Comparison of ENCODE assay signal across 8 cellular contexts in the genomic region with DNA sequence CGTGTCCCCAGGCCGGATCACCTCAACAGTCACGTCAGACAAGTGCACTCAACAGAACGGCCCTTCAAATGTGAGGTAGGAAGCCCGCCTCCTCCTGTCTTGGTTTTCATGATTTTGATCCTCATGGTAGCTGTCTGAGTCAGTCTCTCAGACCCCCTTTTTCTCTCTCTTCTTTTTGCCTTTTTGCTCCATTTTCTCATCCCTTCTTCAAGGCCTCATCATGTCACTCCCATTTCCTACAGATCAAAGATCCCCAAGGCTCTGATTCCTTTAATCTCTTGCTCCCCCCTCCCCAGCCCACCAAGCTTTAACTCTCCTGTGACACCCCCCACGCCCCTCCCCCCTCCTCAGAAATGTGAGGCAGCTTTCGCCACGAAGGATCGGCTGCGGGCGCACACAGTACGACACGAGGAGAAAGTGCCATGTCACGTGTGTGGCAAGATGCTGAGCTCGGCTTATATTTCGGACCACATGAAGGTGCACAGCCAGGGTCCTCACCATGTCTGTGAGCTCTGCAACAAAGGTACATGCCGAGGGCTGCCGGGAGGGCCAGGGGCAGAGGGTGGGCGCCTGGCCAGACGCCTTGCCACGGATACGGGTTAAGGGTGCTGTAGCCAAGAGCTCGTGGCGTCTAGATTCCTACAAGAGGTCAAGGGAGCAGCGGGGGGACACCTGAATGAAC. TPM values are rescaled to one million over a fixed set of nuclear protein-coding genes. Genes with fewer than 3 reads are reported as not detected.
A peak's percentile ranks its signal among the peaks of the same experiment; 100 is the strongest.
DNase-seq lines count a peak whose midpoint lies in the region; ATAC-seq and TF ChIP-seq lines count a peak whose summit lies in the region.

No MANE protein-coding gene starts in this region.

- H3K36me3 Mint-ChIP-seq in activated CD8-positive, alpha-beta T cell treated with anti-CD3 and anti-CD28 coated beads, Interleukin-2, amount 10 ng/mL, durations not matched to agents 7 days and 5 days (ENCODE audit: low read depth): peaks cover 55% of the 10 kb centered on the region
- no peaks in the 10 kb centered on the region for H3K36me3 Mint-ChIP-seq in glutamatergic neuron (ENCODE audit: unreplicated experiment)

- peak overlapping the region; percentile 96 for H3K4me3 Mint-ChIP-seq in activated CD8-positive, alpha-beta T cell treated with anti-CD3 and anti-CD28 coated beads, Interleukin-2, amount 10 ng/mL, durations not matched to agents 7 days and 5 days
- peak overlapping the region; percentile 94 for H3K4me3 Mint-ChIP-seq in glutamatergic neuron (ENCODE audit: unreplicated experiment)

- H3K4me1 ChIP-seq in smooth muscle cell (ENCODE audit: low read depth): peaks cover 41% of the 10 kb centered on the region

- TF ChIP-seq POLR2A in GM18505 (IDR thresholded peaks at IDR 0.05; ENCODE audit: borderline replicate concordance, extremely low read depth, insufficient read depth, insufficient read length): no peak

- peak overlapping the region; percentile 84 for H3K4me2 ChIP-seq in smooth muscle cell

- POLR2A ChIA-PET in activated CD8-positive, alpha-beta T cell treated with anti-CD3 and anti-CD28 coated beads, Interleukin-2, amount 10 ng/mL, durations not matched to agents 7 days and 5 days (lab: Charles Lee): interaction anchor here (0.9 to 4.8 kb wide), 13 partner anchors 8 to 208 kb away, joined by 3 to 57 read pairs (median 9); partner anchors contain the start of genes CDIPT, KIF22, MVP and PAGR1

- H3K79me2 ChIP-seq in smooth muscle cell (ENCODE audit: low read depth): peaks cover 29% of the 10 kb centered on the region

- no peaks in the 10 kb centered on the region for H3K27me3 ChIP-seq in smooth muscle cell (ENCODE audit: low read depth)

- peak overlapping the region; percentile 95 for H3K27ac ChIP-seq in smooth muscle cell (ENCODE audit: low read depth)

- CTCF ChIA-PET in activated CD8-positive, alpha-beta T cell treated with anti-CD3 and anti-CD28 coated beads, Interleukin-2, amount 10 ng/mL, durations not matched to agents 7 days and 5 days (lab: Charles Lee): interaction anchor here (0.8 to 4.4 kb wide), 17 partner anchors 8 to 223 kb away, joined by 3 to 70 read pairs (median 5); partner anchors contain the start of genes KIF22, MVP, PAGR1 and TAOK2

- peak; percentile 12 for ATAC-seq in activated CD8-positive, alpha-beta T cell treated with anti-CD3 and anti-CD28 coated beads, Interleukin-2, amount 10 ng/mL, durations not matched to agents 7 days and 5 days
- ATAC-seq in GM18505 (IDR thresholded peaks at IDR 0.05; ENCODE audit: unreplicated experiment) (no peak), GM21447 (IDR thresholded peaks at IDR 0.05; ENCODE audit: unreplicated experiment) (no peak)

- H3K27ac Mint-ChIP-seq in activated CD8-positive, alpha-beta T cell treated with anti-CD3 and anti-CD28 coated beads, Interleukin-2, amount 10 ng/mL, durations not matched to agents 7 days and 5 days: peak overlapping the region; percentile 98
- H3K27ac Mint-ChIP-seq in glutamatergic neuron (ENCODE audit: unreplicated experiment): peak overlapping the region; percentile 76

- peaks cover 35% of the 10 kb centered on the region for H3F3A ChIP-seq in smooth muscle cell (ENCODE audit: low read depth)

- peak overlapping the region; percentile 63 for H3K9ac ChIP-seq in smooth muscle cell (ENCODE audit: low read depth)

- peaks cover 28% of the 10 kb centered on the region for H4K20me1 ChIP-seq in smooth muscle cell (ENCODE audit: low read depth)

- peaks cover 62% of the 10 kb centered on the region for H3K4me1 Mint-ChIP-seq in activated CD8-positive, alpha-beta T cell treated with anti-CD3 and anti-CD28 coated beads, Interleukin-2, amount 10 ng/mL, durations not matched to agents 7 days and 5 days (ENCODE audit: low read depth)
- H3K4me1 Mint-ChIP-seq in glutamatergic neuron (ENCODE audit: low read depth, unreplicated experiment): peaks cover 19% of the 10 kb centered on the region

- H3K9me3 ChIP-seq in smooth muscle cell (replicated peaks; ENCODE audit: low read depth): no peaks in the 10 kb centered on the region

- H3K27me3 Mint-ChIP-seq in activated CD8-positive, alpha-beta T cell treated with anti-CD3 and anti-CD28 coated beads, Interleukin-2, amount 10 ng/mL, durations not matched to agents 7 days and 5 days (ENCODE audit: low read depth): peaks cover 8% of the 10 kb centered on the region
- peaks cover 21% of the 10 kb centered on the region for H3K27me3 Mint-ChIP-seq in glutamatergic neuron (ENCODE audit: unreplicated experiment)

- H3K4me3 ChIP-seq in smooth muscle cell: peak overlapping the region; percentile 47

- DNase-seq in NCI-H2107 treated with DMSO at 0.1 percent for 48 hours (lab: John Stamatoyannopoulos, UW; ENCODE audit: unreplicated experiment) (peak; percentile 27), NCI-H2107 (lab: John Stamatoyannopoulos, UW) (no peak), glutamatergic neuron (no peak), smooth muscle cell (lab: John Stamatoyannopoulos, UW; ENCODE audit: unreplicated experiment) (no peak), NCI-H187 (lab: John Stamatoyannopoulos, UW) (no peak)
- DNase-seq in activated CD8-positive, alpha-beta T cell treated with anti-CD3 and anti-CD28 coated beads, Interleukin-2, amount 10 ng/mL, durations not matched to agents 7 days and 5 days: peak; percentile 60

- H3K36me3 ChIP-seq in smooth muscle cell (ENCODE audit: low read depth): no peaks in the 10 kb centered on the region

- TF ChIP-seq CTCF in glutamatergic neuron (IDR thresholded peaks at IDR 0.05; ENCODE audit: partially characterized antibody, unreplicated experiment): no peak
- no peak for TF ChIP-seq CTCF in smooth muscle cell (IDR thresholded peaks at IDR 0.05; ENCODE audit: borderline replicate concordance, insufficient read depth, poor library complexity, severe bottlenecking)

- no peak overlapping the region for H2AFZ ChIP-seq in smooth muscle cell (ENCODE audit: low read depth)

- H3K9me3 Mint-ChIP-seq in activated CD8-positive, alpha-beta T cell treated with anti-CD3 and anti-CD28 coated beads, Interleukin-2, amount 10 ng/mL, durations not matched to agents 7 days and 5 days (ENCODE audit: insufficient read depth): no peaks in the 10 kb centered on the region
- peaks cover 15% of the 10 kb centered on the region for H3K9me3 Mint-ChIP-seq in glutamatergic neuron (ENCODE audit: unreplicated experiment)

- WGBS in smooth muscle cell (ENCODE audit: low lambda C conversion rate): 49% methylated on average over 22 of the region's 25 CpGs

RNA-seq across cellular contexts. Expression of gene MAZ, which starts 2.0 kb away (rescaled TPM):
- total RNA-seq in activated CD8-positive, alpha-beta T cell treated with anti-CD3 and anti-CD28 coated beads, Interleukin-2, amount 10 ng/mL, durations not matched to agents 7 days and 5 days: 100 to 1,000 TPM; 455 to 494 TPM
- 369 TPM for total RNA-seq in glutamatergic neuron (ENCODE audit: unreplicated experiment)
- 77.2 and 104 TPM in 2 replicates for total RNA-seq in smooth muscle cell
- 215 and 229 TPM in 2 replicates for polyA plus RNA-seq in smooth muscle cell

RNA-seq across cellular contexts. Expression of gene PRRT2, which starts 3.6 kb away (rescaled TPM):
- total RNA-seq in activated CD8-positive, alpha-beta T cell treated with anti-CD3 and anti-CD28 coated beads, Interleukin-2, amount 10 ng/mL, durations not matched to agents 7 days and 5 days: under 1 TPM; 0.16 to 0.83 TPM
- total RNA-seq in glutamatergic neuron (ENCODE audit: unreplicated experiment) (91.0 TPM), smooth muscle cell (12.2 and 25.9 TPM in 2 replicates)
- 12.2 and 20.1 TPM in 2 replicates for polyA plus RNA-seq in smooth muscle cell

RNA-seq across cellular contexts. Expression of gene PAGR1, which starts 7.6 kb away (rescaled TPM):
- 10 to 100 TPM; 39.1 TPM for total RNA-seq in activated CD8-positive, alpha-beta T cell treated with anti-CD3 and anti-CD28 coated beads, Interleukin-2, amount 10 ng/mL, durations not matched to agents 7 days and 5 days
- total RNA-seq in glutamatergic neuron (ENCODE audit: unreplicated experiment) (110 TPM), smooth muscle cell (15.6 and 21.1 TPM in 2 replicates)
- 34.5 and 44.8 TPM in 2 replicates for polyA plus RNA-seq in smooth muscle cell

RNA-seq across cellular contexts. Expression of gene MVP, which starts 11.9 kb away (rescaled TPM):
- 100 to 1,000 TPM; 122 to 125 TPM for total RNA-seq in activated CD8-positive, alpha-beta T cell treated with anti-CD3 and anti-CD28 coated beads, Interleukin-2, amount 10 ng/mL, durations not matched to agents 7 days and 5 days
- total RNA-seq in glutamatergic neuron (ENCODE audit: unreplicated experiment) (82.7 TPM), smooth muscle cell (47.5 and 57.4 TPM in 2 replicates)
- polyA plus RNA-seq in smooth muscle cell: 110 and 123 TPM in 2 replicates

RNA-seq across cellular contexts. Expression of gene KIF22, which starts 17.8 kb away (rescaled TPM):
- total RNA-seq in activated CD8-positive, alpha-beta T cell treated with anti-CD3 and anti-CD28 coated beads, Interleukin-2, amount 10 ng/mL, durations not matched to agents 7 days and 5 days: 100 to 1,000 TPM; 229 to 233 TPM
- 31.9 TPM for total RNA-seq in glutamatergic neuron (ENCODE audit: unreplicated experiment)
- 16.0 and 19.8 TPM in 2 replicates for total RNA-seq in smooth muscle cell
- polyA plus RNA-seq in smooth muscle cell: 33.5 and 35.7 TPM in 2 replicates

Comparison
In these comparisons a context has a peak if more than half of its experiments do, and no peak if none do; other contexts are left out.
1. DNase-seq: peak in NCI-H2107 treated with DMSO at 0.1 percent for 48 hours (single experiment) and activated CD8-positive, alpha-beta T cell treated with anti-CD3 and anti-CD28 coated beads, Interleukin-2, amount 10 ng/mL, durations not matched to agents 7 days and 5 days (single experiment); none in NCI-H2107 (single experiment), glutamatergic neuron (single experiment), smooth muscle cell (single experiment) and NCI-H187 (0 of 2).